8 cellular contexts compared by ENCODE assay signal in genomic region chr1:235011599-235012435, GRCh38.
A peak's percentile ranks its signal among the peaks of the same experiment; 100 is the strongest.
DNase-seq lines count a peak whose midpoint lies in the region; ATAC-seq and TF ChIP-seq lines count a peak whose summit lies in the region.

No MANE protein-coding gene starts in this region.

- H3K27me3 Mint-ChIP-seq in activated naive CD4-positive, alpha-beta T cell treated with anti-CD3 and anti-CD28 coated beads, Interleukin-2, amount 10 ng/mL, durations not matched to agents 7 days and 5 days: no peaks in the 10 kb centered on the region

- ATAC-seq in GM19025 (IDR thresholded peaks at IDR 0.05; ENCODE audit: low read depth, unreplicated experiment) (peak; percentile 79), HG03175 (IDR thresholded peaks at IDR 0.05; ENCODE audit: unreplicated experiment) (peak; percentile 84), left cardiac atrium (peak; percentile 88)

- peaks cover 89% of the 10 kb centered on the region for H3K4me1 Mint-ChIP-seq in activated naive CD4-positive, alpha-beta T cell treated with anti-CD3 and anti-CD28 coated beads, Interleukin-2, amount 10 ng/mL, durations not matched to agents 7 days and 5 days

- H3K4me3 Mint-ChIP-seq in activated naive CD4-positive, alpha-beta T cell treated with anti-CD3 and anti-CD28 coated beads, Interleukin-2, amount 10 ng/mL, durations not matched to agents 7 days and 5 days: peak overlapping the region; percentile 51

- CTCF ChIA-PET in AG04450 (lab: Charles Lee): interaction anchor here (0.8 kb wide), 1 partner anchor 54 kb away, joined by 7 read pairs; no protein-coding TSS in a partner anchor
- CTCF ChIA-PET in activated naive CD4-positive, alpha-beta T cell treated with anti-CD3 and anti-CD28 coated beads, Interleukin-2, amount 10 ng/mL, durations not matched to agents 7 days and 5 days (lab: Charles Lee): interaction anchor here (0.6 to 2.2 kb wide), 20 partner anchors 9 to 522 kb away, joined by 3 to 13 read pairs (median 3); no protein-coding TSS in a partner anchor

- WGBS in esophagus muscularis mucosa: 67% methylated on average over 20 of the region's 22 CpGs

- TF ChIP-seq CTCF in AG04450 (IDR thresholded peaks at IDR 0.05; ENCODE audit: low read depth, low read length) (no peak), esophagus muscularis mucosa (IDR thresholded peaks at IDR 0.05) (no peak)

- H3K4me3 ChIP-seq in AG04450 (ENCODE audit: low read depth, low read length): peak overlapping the region; percentile 11; the same call in 1 of the 2 replicates
- H3K4me3 ChIP-seq in esophagus muscularis mucosa: no peak overlapping the region

- H3K9me3 Mint-ChIP-seq in activated naive CD4-positive, alpha-beta T cell treated with anti-CD3 and anti-CD28 coated beads, Interleukin-2, amount 10 ng/mL, durations not matched to agents 7 days and 5 days: peaks cover 18% of the 10 kb centered on the region

- intact Hi-C loops in left cardiac atrium (cut with DNase I): no loop called here
- intact Hi-C loops in esophagus muscularis mucosa (cut with DNase I): loop anchor here (5.0 kb wide), 1 partner anchor 55 kb away; no protein-coding TSS in a partner anchor

- peaks cover 23% of the 10 kb centered on the region for H3K36me3 Mint-ChIP-seq in activated naive CD4-positive, alpha-beta T cell treated with anti-CD3 and anti-CD28 coated beads, Interleukin-2, amount 10 ng/mL, durations not matched to agents 7 days and 5 days

- DNase-seq in AG04450 (ENCODE audit: low read depth, low spot score) (peak; percentile 99), SK-N-DZ (ENCODE audit: low spot score) (peak; percentile 77), left cardiac atrium (peak; percentile 71), esophagus muscularis mucosa (ENCODE audit: extremely low spot score) (no peak)
- peak; percentile 97 for DNase-seq in activated naive CD4-positive, alpha-beta T cell treated with anti-CD3 and anti-CD28 coated beads, Interleukin-2, amount 10 ng/mL, durations not matched to agents 7 days and 5 days
- DNase-seq in stimulated activated CD4-positive, alpha-beta T cell treated with anti-CD3 and anti-CD28 coated beads, Interleukin-15, amount 100 ng/mL, for 1 hour (ENCODE audit: low read depth in 1 of 2, low spot score in 1 of 2): peak; percentile 79 to 88

- TF ChIP-seq EP300 in esophagus muscularis mucosa (IDR thresholded peaks at IDR 0.05): no peak

- no peaks in the 10 kb centered on the region for H3K36me3 ChIP-seq in esophagus muscularis mucosa

- H3K27ac Mint-ChIP-seq in activated naive CD4-positive, alpha-beta T cell treated with anti-CD3 and anti-CD28 coated beads, Interleukin-2, amount 10 ng/mL, durations not matched to agents 7 days and 5 days: peak overlapping the region; percentile 92

- H3K9me3 ChIP-seq in AG04450 (ENCODE audit: control insufficient read depth, insufficient read depth, low read length): peaks cover 3% of the 10 kb centered on the region
- peaks cover 0 to 5% (median 0%) of the 10 kb centered on the region in 4 donors for H3K9me3 ChIP-seq in esophagus muscularis mucosa

- H3K27ac ChIP-seq in AG04450 (ENCODE audit: low read depth, low read length): peak overlapping the region; percentile 98
- peak overlapping the region in 2 of 4 donors; percentile 1 to 48 for H3K27ac ChIP-seq in esophagus muscularis mucosa (replicated peaks in 1 of 4)

- POLR2A ChIA-PET in AG04450 (lab: Yijun Ruan, JAX): interaction anchor here (0.5 to 1.5 kb wide), 13 partner anchors 15 to 942 kb away, joined by 3 to 8 read pairs (median 4); no protein-coding TSS in a partner anchor

- H3K27me3 ChIP-seq in AG04450 (ENCODE audit: control insufficient read depth, insufficient read depth, low read length) (no peaks in the 10 kb centered on the region), esophagus muscularis mucosa (no peaks in the 10 kb centered on the region)

- H3K4me1 ChIP-seq in esophagus muscularis mucosa: peaks cover 0 to 16% (median 7%) of the 10 kb centered on the region in 4 donors

- TF ChIP-seq POLR2A in esophagus muscularis mucosa (IDR thresholded peaks at IDR 0.05; ENCODE audit: low read depth): no peak
